Comparison of ENCODE assay signal across 17 cellular contexts in the genomic region with DNA sequence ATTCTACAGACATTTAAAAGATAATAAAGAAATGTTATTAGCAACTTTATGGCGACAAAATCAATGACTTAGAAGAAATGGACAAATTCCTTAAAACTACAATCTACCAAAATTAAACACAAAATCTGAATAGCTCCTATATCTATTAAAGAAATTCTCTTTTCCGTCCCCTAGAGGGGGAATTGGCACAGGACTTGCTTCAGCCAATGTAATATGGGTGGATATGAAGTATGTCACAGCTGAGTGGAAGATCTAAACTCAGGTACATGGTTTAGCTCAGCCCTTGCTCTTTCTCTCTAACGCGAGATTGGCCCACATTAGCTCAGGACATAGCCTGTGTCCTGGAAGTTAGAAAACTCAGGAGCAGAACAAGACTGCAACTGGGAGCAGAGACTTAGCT.
DNase-seq lines count a peak whose midpoint lies in the region; ATAC-seq, FAIRE-seq and TF ChIP-seq lines count a peak whose summit lies in the region.
"Had no signal": no experiment of that assay in that cellular context is flagged by ENCODE, and none has a peak within 500 bp of the region (broad histone marks: within the 10 kb centered on the region; RNA-seq: fewer than 3 reads in every experiment).

No MANE protein-coding gene starts in this region.

- H3K36me3 Mint-ChIP-seq in naive thymus-derived CD8-positive, alpha-beta T cell = no peaks in the 10 kb centered on the region
- H3K36me3 Mint-ChIP-seq: CD8-positive, alpha-beta T cell; memory B cell had no signal

- H3K79me2 ChIP-seq in hepatocyte = no peaks in the 10 kb centered on the region

- H3K27ac ChIP-seq in C4-2B (no peak overlapping the region), hepatocyte (no peak overlapping the region)
- H3K27ac ChIP-seq: esophagus squamous epithelium had no signal

- no peak overlapping the region for H3K4me3 Mint-ChIP-seq in naive thymus-derived CD8-positive, alpha-beta T cell
- H3K4me3 Mint-ChIP-seq: CD8-positive, alpha-beta T cell; memory B cell had no signal

- FAIRE-seq in HTR-8/SVneo (lab: Jason Lieb, UNC) = peak; percentile 52

- H3K27ac Mint-ChIP-seq in naive thymus-derived CD8-positive, alpha-beta T cell = no peak overlapping the region
- H3K27ac Mint-ChIP-seq: CD8-positive, alpha-beta T cell; memory B cell had no signal

- TF ChIP-seq CTCF in C4-2B (conservative IDR thresholded peaks at IDR 0.05) (peak; percentile 19), astrocyte of the cerebellum (IDR thresholded peaks at IDR 0.05; ENCODE audit: low read depth, low read length, missing control alignments) (peak; percentile 30), hepatocyte (IDR thresholded peaks at IDR 0.05; ENCODE audit: poor library complexity) (peak; percentile 12)

- 81% methylated on average over 4 of the region's 4 CpGs for WGBS in hepatocyte (ENCODE audit: low lambda C conversion rate, missing lambda C conversion rate)

- no peaks in the 10 kb centered on the region for H3K4me1 ChIP-seq in hepatocyte (ENCODE audit: insufficient read depth)
- H3K4me1 ChIP-seq: esophagus squamous epithelium had no signal

- ATAC-seq in esophagus mucosa = no peak
- no peak for ATAC-seq in HG03460 (IDR thresholded peaks at IDR 0.05; ENCODE audit: unreplicated experiment)
- ATAC-seq in naive thymus-derived CD8-positive, alpha-beta T cell = no peak
- ATAC-seq: CD8-positive, alpha-beta T cell had no signal

- peaks cover 0 to 2% (median 0%) of the 10 kb centered on the region in 5 donors for H3K27me3 Mint-ChIP-seq in naive thymus-derived CD8-positive, alpha-beta T cell

- no peaks in the 10 kb centered on the region for H3K9me3 ChIP-seq in hepatocyte (ENCODE audit: low read depth)
- H3K9me3 ChIP-seq: esophagus squamous epithelium had no signal

- POLR2A ChIA-PET in naive thymus-derived CD8-positive, alpha-beta T cell (lab: Charles Lee) = no interaction called here

- H3K27me3 ChIP-seq in hepatocyte = no peaks in the 10 kb centered on the region
- H3K27me3 ChIP-seq: esophagus squamous epithelium had no signal

- in situ Hi-C loops in astrocyte of the cerebellum (cut with HindIII; ENCODE audit: low sequenced_read_pairs) = no loop called here

- no peaks in the 10 kb centered on the region for H4K20me1 ChIP-seq in hepatocyte (ENCODE audit: insufficient read depth, poor library complexity, severe bottlenecking)

- H3K9me3 Mint-ChIP-seq in naive thymus-derived CD8-positive, alpha-beta T cell = no peaks in the 10 kb centered on the region
- H3K9me3 Mint-ChIP-seq: CD8-positive, alpha-beta T cell; memory B cell had no signal

- H3K36me3 ChIP-seq in hepatocyte (replicated peaks; ENCODE audit: insufficient read depth, low read depth) = no peaks in the 10 kb centered on the region
- H3K36me3 ChIP-seq: esophagus squamous epithelium had no signal

- H3K4me3 ChIP-seq in astrocyte of the cerebellum (ENCODE audit: low read depth, low read length) = no peak overlapping the region
- no peak overlapping the region for H3K4me3 ChIP-seq in hepatocyte
- H3K4me3 ChIP-seq: esophagus squamous epithelium had no signal

- H3K4me1 Mint-ChIP-seq in naive thymus-derived CD8-positive, alpha-beta T cell = peaks cover 0 to 6% (median 2%) of the 10 kb centered on the region in 4 donors
- H3K4me1 Mint-ChIP-seq: memory B cell had no signal

- no peaks in the 10 kb centered on the region for H3K9me2 ChIP-seq in hepatocyte (replicated peaks; ENCODE audit: insufficient read depth)

- DNase-seq in HTR-8/SVneo (ENCODE audit: insufficient read length, low spot score) (peak; percentile 21), astrocyte of the cerebellum (ENCODE audit: low read depth) (no peak), hepatocyte (ENCODE audit: low spot score) (no peak), AG08396 (ENCODE audit: low spot score) (no peak)
- no peak for DNase-seq in naive thymus-derived CD8-positive, alpha-beta T cell
- DNase-seq: activated gamma-delta T cell treated with Interleukin-2 at 50 U/mL for 16 hours; caudate nucleus; CD8-positive, alpha-beta T cell; esophagus squamous epithelium; NCI-H146; NCI-H510A; occipital lobe; Right ventricle myocardium superior had no signal

- no peak overlapping the region for H2AFZ ChIP-seq in hepatocyte

- no peak overlapping the region for H3K4me2 ChIP-seq in hepatocyte
